ENCODE assay signal across 8 cellular contexts in genomic region chr5:127030259-127031146, GRCh38. TPM values are rescaled to one million over a fixed set of nuclear protein-coding genes. Genes with fewer than 3 reads are reported as not detected.
A peak's percentile ranks its signal among the peaks of the same experiment; 100 is the strongest.
DNase-seq lines count a peak whose midpoint lies in the region; ATAC-seq and TF ChIP-seq lines count a peak whose summit lies in the region.

A gene with protein sequence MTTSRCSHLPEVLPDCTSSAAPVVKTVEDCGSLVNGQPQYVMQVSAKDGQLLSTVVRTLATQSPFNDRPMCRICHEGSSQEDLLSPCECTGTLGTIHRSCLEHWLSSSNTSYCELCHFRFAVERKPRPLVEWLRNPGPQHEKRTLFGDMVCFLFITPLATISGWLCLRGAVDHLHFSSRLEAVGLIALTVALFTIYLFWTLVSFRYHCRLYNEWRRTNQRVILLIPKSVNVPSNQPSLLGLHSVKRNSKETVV (minus strand): TSS chr5:127030558. CDS start chr5:126918171, 112,387 bp downstream.

- no peak within 1 kb of the TSS for H3K18ac ChIP-seq in mesendoderm (ENCODE audit: low read length)

- WGBS in mesendoderm (ENCODE audit: extremely low coverage, insufficient coverage, low lambda C conversion rate): no CpG with 5 or more reads among the region's 97 CpGs

- H3K27ac Mint-ChIP-seq in Caco-2 (ENCODE audit: unreplicated experiment): no peak within 1 kb of the TSS

- H3K36me3 Mint-ChIP-seq in Caco-2 (ENCODE audit: insufficient read depth, unreplicated experiment): no peaks in the 10 kb centered on the region

- no peak within 1 kb of the TSS for H2AK5ac ChIP-seq in mesendoderm (ENCODE audit: low read length)

- peaks cover 30% of the 10 kb centered on the region for H3K27me3 Mint-ChIP-seq in Caco-2 (ENCODE audit: insufficient read depth, unreplicated experiment)

- no peak within 1 kb of the TSS for H2BK5ac ChIP-seq in mesendoderm (ENCODE audit: low read length)

- H3K4me2 ChIP-seq in mesendoderm (ENCODE audit: low read length): peak within 1 kb of the TSS; percentile 90

- H3K4me1 ChIP-seq in Caco-2: no peaks in the 10 kb centered on the region
- H3K4me1 ChIP-seq in endocrine pancreas (ENCODE audit: control insufficient read depth, insufficient read depth, low read length): peaks cover 5% of the 10 kb centered on the region
- no peaks in the 10 kb centered on the region for H3K4me1 ChIP-seq in mesendoderm (ENCODE audit: control insufficient read depth, low read depth, low read length)

- H3K4me3 ChIP-seq in Caco-2 (ENCODE audit: low read depth, low read length): peak within 1 kb of the TSS; percentile 68
- H3K4me3 ChIP-seq in endocrine pancreas (ENCODE audit: control insufficient read depth, insufficient read depth, low read length): peak within 1 kb of the TSS; percentile 50
- peak within 1 kb of the TSS; percentile 77 for H3K4me3 ChIP-seq in mesendoderm (ENCODE audit: low read length)

- H3K4me1 Mint-ChIP-seq in Caco-2 (ENCODE audit: low read depth, unreplicated experiment): peaks cover 11% of the 10 kb centered on the region

- intact Hi-C loops in Caco-2 (cut with micrococcal nuclease; ENCODE audit: unreplicated experiment): loop anchor here (1.0 to 5.0 kb wide), 3 partner anchors 42 to 488 kb away; partner anchors contain the start of gene C5orf63

- H3K56ac ChIP-seq in mesendoderm (ENCODE audit: low read length): peak within 1 kb of the TSS; percentile 97

- peak within 1 kb of the TSS; percentile 39 for H3K27ac ChIP-seq in mesendoderm (ENCODE audit: low read depth, low read length)

- H4K5ac ChIP-seq in mesendoderm (ENCODE audit: low read length): no peak within 1 kb of the TSS

- H2BK120ac ChIP-seq in mesendoderm (ENCODE audit: low read depth, low read length): no peak within 1 kb of the TSS

- TF ChIP-seq CTCF in Caco-2 (IDR thresholded peaks at IDR 0.05; ENCODE audit: insufficient read depth in 1 of 2, low read depth in 1 of 2, low read length in 1 of 2, severe bottlenecking in 1 of 2, unreplicated experiment in 1 of 2): peak; percentile 33 to 42

- CTCF ChIA-PET in Caco-2 (lab: Charles Lee): interaction anchor here (0.9 to 1.1 kb wide), 2 partner anchors 13 to 198 kb away, joined by 3 to 4 read pairs; no protein-coding TSS in a partner anchor

- H3K79me2 ChIP-seq in mesendoderm (ENCODE audit: control insufficient read depth, insufficient read depth, low read length): no peaks in the 10 kb centered on the region

- H3K27me3 ChIP-seq in Caco-2 (replicated peaks; ENCODE audit: control insufficient read depth, insufficient read depth, low read length): no peaks in the 10 kb centered on the region; the same call in 1 of the 2 replicates
- no peaks in the 10 kb centered on the region for H3K27me3 ChIP-seq in endocrine pancreas (ENCODE audit: control insufficient read depth, insufficient read depth, low read length)
- H3K27me3 ChIP-seq in mesendoderm (ENCODE audit: insufficient read depth, low read length, poor library complexity): no peaks in the 10 kb centered on the region

- H3K9me3 Mint-ChIP-seq in Caco-2 (ENCODE audit: unreplicated experiment): no peaks in the 10 kb centered on the region

- BruUV-seq in Caco-2 (replicated peaks; lab: Mats Ljungman, UMichigan): no TSS peak

- peak within 1 kb of the TSS; percentile 95 for H3K9ac ChIP-seq in endocrine pancreas (ENCODE audit: control insufficient read depth, insufficient read depth, low read length)
- peak within 1 kb of the TSS; percentile 88 for H3K9ac ChIP-seq in mesendoderm (ENCODE audit: low read length)

- POLR2A ChIA-PET in Caco-2 (lab: Charles Lee): no interaction called here

- peak within 1 kb of the TSS; percentile 53 for H3K23ac ChIP-seq in mesendoderm (ENCODE audit: low read length)

- ATAC-seq in GM21360 (IDR thresholded peaks at IDR 0.05; ENCODE audit: unreplicated experiment): peak; percentile 96

- H3K36me3 ChIP-seq in Caco-2 (ENCODE audit: control insufficient read depth, insufficient read depth, low read length) (no peaks in the 10 kb centered on the region), endocrine pancreas (ENCODE audit: control insufficient read depth, insufficient read depth, low read length) (no peaks in the 10 kb centered on the region), mesendoderm (ENCODE audit: control insufficient read depth, insufficient read depth, low read length) (no peaks in the 10 kb centered on the region)

- no peaks in the 10 kb centered on the region for H3K79me1 ChIP-seq in mesendoderm (ENCODE audit: low read length)

- no peak within 1 kb of the TSS for H4K8ac ChIP-seq in mesendoderm (ENCODE audit: low read depth, low read length)

- no peak within 1 kb of the TSS for H3K4ac ChIP-seq in mesendoderm (ENCODE audit: low read depth, low read length)

- DNase-seq in Caco-2 (peak; percentile 94 to 97), HT-29 (ENCODE audit: low spot score) (peak; percentile 98), NOMO-1 treated with DMSO at 0.1 percent for 48 hours (lab: John Stamatoyannopoulos, UW; ENCODE audit: unreplicated experiment) (peak; percentile 97), mesendoderm (peak; percentile 97)
- DNase-seq in activated CD8-positive, alpha-beta memory T cell treated with anti-CD3 and anti-CD28 coated beads, Interleukin-2, amount 50 U/mL, for 1 hour (ENCODE audit: extremely low read depth): peak; percentile 72
- peak; percentile 92 for DNase-seq in stimulated activated CD8-positive, alpha-beta memory T cell treated with anti-CD3 and anti-CD28 coated beads, Interleukin-12 subunit alpha, Interleukin-12 subunit beta, amount 100 ng/mL, for 4 hours (ENCODE audit: low read depth)

- H3K4me3 Mint-ChIP-seq in Caco-2 (ENCODE audit: unreplicated experiment): peak within 1 kb of the TSS; percentile 75

- no peak within 1 kb of the TSS for H2BK15ac ChIP-seq in mesendoderm (replicated peaks; ENCODE audit: low read depth)

- H3K9me3 ChIP-seq in Caco-2: no peaks in the 10 kb centered on the region
- H3K9me3 ChIP-seq in endocrine pancreas (ENCODE audit: control insufficient read depth, low read length): no peaks in the 10 kb centered on the region

RNA-seq across cellular contexts. Expression of the gene that starts here (rescaled TPM):
- total RNA-seq in Caco-2 (2022): 0.49 and 0.61 TPM in 2 replicates
- 18.2 and 32.5 TPM in 2 replicates for total RNA-seq in HT-29 (2014; rRNA removed; shearing (Covaris generic))
- polyA plus RNA-seq in mesendoderm (2013, experiment 1 of 2): 5.2 TPM
- 4.5 TPM for polyA plus RNA-seq in mesendoderm (2013, experiment 2 of 2)

Comparison
In these comparisons a context has a peak if more than half of its experiments do, and no peak if none do; other contexts are left out.
1. Peak in every context shown above with its lines: DNase-seq, ATAC-seq, H3K4me3 ChIP-seq and H3K27ac ChIP-seq.
2. RNA of the gene that starts here (total RNA-seq): 18.2 to 32.5 TPM in HT-29; 0.49 to 0.61 TPM in Caco-2; every median in the first group is over 10 times any median in the second.
3. Peak in DNase-seq and H3K4me3 ChIP-seq in Caco-2; RNA of the gene not detected or under 1 TPM.